ENCODE assay signal across 18 cellular contexts in the genomic region with DNA sequence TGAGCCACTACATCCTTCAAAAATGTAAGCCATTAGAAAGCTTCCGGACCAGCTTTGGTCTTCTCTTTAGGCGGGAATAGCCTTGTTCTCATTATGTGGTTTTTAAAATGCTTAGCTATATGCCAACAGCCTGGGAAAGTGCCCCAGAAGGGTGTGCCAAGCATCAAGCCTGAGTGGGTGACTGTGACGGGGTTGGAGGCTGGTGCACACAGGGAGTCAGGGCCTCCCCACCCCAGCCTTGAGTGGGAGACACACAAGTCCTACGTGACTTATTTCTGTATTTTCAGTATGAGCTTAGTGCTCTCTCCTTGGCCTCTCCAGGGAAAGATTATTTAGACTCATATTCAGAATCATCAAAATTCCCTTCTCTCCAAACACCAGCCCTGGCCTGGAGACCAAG. TPM values are rescaled to one million over a fixed set of nuclear protein-coding genes. Genes with fewer than 3 reads are reported as not detected.
DNase-seq lines count a peak whose midpoint lies in the region; ATAC-seq and TF ChIP-seq lines count a peak whose summit lies in the region.
"Had no signal": no experiment of that assay in that cellular context is flagged by ENCODE, and none has a peak within 500 bp of the region (broad histone marks: within the 10 kb centered on the region; RNA-seq: fewer than 3 reads in every experiment).

No MANE protein-coding gene starts in this region.

- peak; percentile 62 for DNase-seq in activated CD4-positive, alpha-beta T cell treated with anti-CD3 and anti-CD28 coated beads for 48 hours
- DNase-seq in activated CD4-positive, alpha-beta T cell treated with anti-CD3 and anti-CD28 coated beads, Interleukin-2, amount 50 U/mL, for 1 hour: no peak
- DNase-seq in T-helper 17 cell: no peak
- DNase-seq in stimulated activated CD4-positive, alpha-beta T cell treated with anti-CD3 and anti-CD28 coated beads, Interleukin-4, amount 100 ng/mL, for 1 hour: peak; percentile 58
- DNase-seq in endodermal cell: no peak
- no peak for DNase-seq in MM.1S
- no peak for DNase-seq in middle frontal gyrus (ENCODE audit: extremely low spot score, low spot score)
- DNase-seq: aorta, C1 segment of cervical spinal cord, NCI-H2081, NCI-H524, occipital lobe, sigmoid colon had no signal

- H3K27ac Mint-ChIP-seq in T-helper 17 cell (no peak overlapping the region), endodermal cell (no peak overlapping the region)
- H3K27ac Mint-ChIP-seq in activated naive CD8-positive, alpha-beta T cell: peak overlapping the region; percentile 100
- H3K27ac Mint-ChIP-seq: GM23338 had no signal

- no peak for ATAC-seq in T-helper 17 cell
- ATAC-seq: GM23338 had no signal

- H3F3A ChIP-seq in MM.1S (ENCODE audit: insufficient read depth, low read length): no peaks in the 10 kb centered on the region

- no peaks in the 10 kb centered on the region for H3K9me2 ChIP-seq in MM.1S (replicated peaks; ENCODE audit: insufficient read depth, low read length)

- H3K4me3 Mint-ChIP-seq in T-helper 17 cell (peak overlapping the region; percentile 86), endodermal cell (no peak overlapping the region)
- peak overlapping the region; percentile 46 for H3K4me3 Mint-ChIP-seq in activated naive CD8-positive, alpha-beta T cell
- H3K4me3 Mint-ChIP-seq: GM23338 had no signal

- 94 to 100% methylated on average over 2 to 4 of the region's 4 CpGs for WGBS in endodermal cell (ENCODE audit: insufficient coverage in 1 of 2, insufficient read length in 1 of 2), 2 experiments

- H2AFZ ChIP-seq in MM.1S (ENCODE audit: low read length): no peak overlapping the region
- H2AFZ ChIP-seq: GM23338 had no signal

- no peak overlapping the region for H3K4me2 ChIP-seq in MM.1S (ENCODE audit: low read depth, low read length)
- H3K4me2 ChIP-seq: GM23338 had no signal

- H3K27ac ChIP-seq in endodermal cell (ENCODE audit: low read depth, low read length) (no peak overlapping the region), MM.1S (ENCODE audit: low read length) (no peak overlapping the region)
- H3K27ac ChIP-seq: sigmoid colon had no signal

- peaks cover 43% of the 10 kb centered on the region for H3K4me1 Mint-ChIP-seq in T-helper 17 cell
- H3K4me1 Mint-ChIP-seq in activated naive CD8-positive, alpha-beta T cell (ENCODE audit: low read depth): peaks cover 65% of the 10 kb centered on the region
- no peaks in the 10 kb centered on the region for H3K4me1 Mint-ChIP-seq in endodermal cell

- no peaks in the 10 kb centered on the region for H3K9me3 ChIP-seq in T-helper 17 cell (ENCODE audit: control insufficient read depth, low read length, poor library complexity, severe bottlenecking)
- H3K9me3 ChIP-seq in endodermal cell (ENCODE audit: control insufficient read depth, low read length): no peaks in the 10 kb centered on the region
- H3K9me3 ChIP-seq in MM.1S (replicated peaks; ENCODE audit: insufficient read depth, low read length): no peaks in the 10 kb centered on the region
- H3K9me3 ChIP-seq: sigmoid colon had no signal

- H3K36me3 Mint-ChIP-seq in T-helper 17 cell (ENCODE audit: low read depth): peaks cover 15% of the 10 kb centered on the region
- H3K36me3 Mint-ChIP-seq in activated naive CD8-positive, alpha-beta T cell: peaks cover 19% of the 10 kb centered on the region
- no peaks in the 10 kb centered on the region for H3K36me3 Mint-ChIP-seq in endodermal cell (ENCODE audit: low read depth)

- H3K27me3 Mint-ChIP-seq in T-helper 17 cell (no peaks in the 10 kb centered on the region), endodermal cell (ENCODE audit: insufficient read depth) (no peaks in the 10 kb centered on the region)
- H3K27me3 Mint-ChIP-seq in activated naive CD8-positive, alpha-beta T cell: no peaks in the 10 kb centered on the region

- H4K20me1 ChIP-seq in MM.1S (ENCODE audit: insufficient read depth, low read length): no peaks in the 10 kb centered on the region

- TF ChIP-seq CTCF in endodermal cell (conservative IDR thresholded peaks at IDR 0.05) (no peak), MM.1S (IDR thresholded peaks at IDR 0.05; ENCODE audit: low read length) (no peak)

- no peak overlapping the region for H3K4me3 ChIP-seq in endodermal cell (ENCODE audit: low read length)
- H3K4me3 ChIP-seq in MM.1S (ENCODE audit: low read length): no peak overlapping the region
- H3K4me3 ChIP-seq: GM23338, sigmoid colon had no signal

- H3K4me1 ChIP-seq in endodermal cell (ENCODE audit: control insufficient read depth, insufficient read depth, low read length): no peaks in the 10 kb centered on the region
- peaks cover 4% of the 10 kb centered on the region; the same call in 1 of the 2 replicates for H3K4me1 ChIP-seq in MM.1S (ENCODE audit: low read length)
- H3K4me1 ChIP-seq: sigmoid colon had no signal

- H3K79me2 ChIP-seq in MM.1S (ENCODE audit: low read length): no peaks in the 10 kb centered on the region

- H3K9me3 Mint-ChIP-seq in activated naive CD8-positive, alpha-beta T cell (ENCODE audit: low read depth): no peaks in the 10 kb centered on the region
- no peaks in the 10 kb centered on the region for H3K9me3 Mint-ChIP-seq in endodermal cell
- H3K9me3 Mint-ChIP-seq: GM23338 had no signal

- H3K9ac ChIP-seq in endodermal cell (ENCODE audit: extremely low read depth, low read length, poor library complexity, severe bottlenecking) (no peak overlapping the region), MM.1S (ENCODE audit: low read length) (no peak overlapping the region)

- H3K27me3 ChIP-seq in endodermal cell (ENCODE audit: control insufficient read depth, insufficient read depth, low read length, poor library complexity, severe bottlenecking) (no peaks in the 10 kb centered on the region), MM.1S (replicated peaks; ENCODE audit: insufficient read depth, low read length) (peaks cover 92% of the 10 kb centered on the region)

- H3K36me3 ChIP-seq in endodermal cell (ENCODE audit: control insufficient read depth, insufficient read depth, low read length) (no peaks in the 10 kb centered on the region), MM.1S (replicated peaks; ENCODE audit: insufficient read depth, low read length) (no peaks in the 10 kb centered on the region)
- H3K36me3 ChIP-seq: sigmoid colon had no signal

RNA-seq across cellular contexts. Expression of gene UBASH3A, which starts 9.8 kb away (rescaled TPM):
- total RNA-seq in T-helper 17 cell (10 to 100 TPM; 49.5 to 50.3 TPM), endodermal cell (not detected)
- polyA plus RNA-seq in endodermal cell (2013, experiment 1 of 2): not detected
- polyA plus RNA-seq in endodermal cell (2013, experiment 2 of 2): not detected
- total RNA-seq: A172, fibroblast of villous mesenchyme, GM23338, occipital lobe, sigmoid colon had no signal
- polyA plus RNA-seq: GM23338 had no signal

RNA-seq across cellular contexts. Expression of gene TMPRSS3, which starts 17.6 kb away (rescaled TPM):
- total RNA-seq in T-helper 17 cell (1 to 10 TPM; 2.8 to 4.5 TPM), endodermal cell (not detected)
- not detected for polyA plus RNA-seq in endodermal cell (2013, experiment 1 of 2)
- polyA plus RNA-seq in endodermal cell (2013, experiment 2 of 2): not detected
- total RNA-seq: fibroblast of villous mesenchyme, occipital lobe had no signal
- polyA plus RNA-seq: GM23338 had no signal

RNA-seq across cellular contexts. Expression of gene TFF1, which starts 47.2 kb away (rescaled TPM):
- total RNA-seq in T-helper 17 cell (not detected), endodermal cell (1 to 10 TPM; 1.6 to 3.7 TPM)
- 1.5 TPM for polyA plus RNA-seq in endodermal cell (2013, experiment 1 of 2)
- polyA plus RNA-seq in endodermal cell (2013, experiment 2 of 2): 3.2 TPM
- total RNA-seq: A172, aorta, fibroblast of villous mesenchyme, GM23338, mononuclear cell, occipital lobe had no signal
- polyA plus RNA-seq: GM23338 had no signal

Comparison
In these comparisons a context has a peak if more than half of its experiments do, and no peak if none do; other contexts are left out.
1. DNase-seq: peak in activated CD4-positive, alpha-beta T cell treated with anti-CD3 and anti-CD28 coated beads for 48 hours (single experiment) and stimulated activated CD4-positive, alpha-beta T cell treated with anti-CD3 and anti-CD28 coated beads, Interleukin-4, amount 100 ng/mL, for 1 hour (single experiment); none in activated CD4-positive, alpha-beta T cell treated with anti-CD3 and anti-CD28 coated beads, Interleukin-2, amount 50 U/mL, for 1 hour (single experiment), T-helper 17 cell (0 of 3), endodermal cell (single experiment), MM.1S (single experiment) and middle frontal gyrus (single experiment).
2. RNA of gene UBASH3A, which starts 9.8 kb away (total RNA-seq): 49.5 to 50.3 TPM in T-helper 17 cell; not detected in endodermal cell; every median in the first group is over 10 times any median in the second.